ENCODE assay signal across 17 cellular contexts in genomic region chr14:68609012-68609411, GRCh38.
"Had no signal": no experiment of that assay in that cellular context is flagged by ENCODE, and none has a peak within 500 bp of the region (broad histone marks: within the 10 kb centered on the region; RNA-seq: fewer than 3 reads in every experiment).

No MANE protein-coding gene starts in this region.

- H3K36me3 ChIP-seq: cardiac muscle cell, upper lobe of left lung had no signal

- H3K4me3 Mint-ChIP-seq: activated CD4-positive, alpha-beta T cell treated with anti-CD3 and anti-CD28 coated beads for 36 hours; activated naive CD8-positive, alpha-beta T cell treated with anti-CD3 and anti-CD28 coated beads, Interleukin-2, amount 10 ng/mL, durations not matched to agents 7 days and 5 days; activated T-helper 1 cell treated with anti-CD3 and anti-CD28 coated beads, Interleukin-12 subunit alpha, Interleukin-12 subunit beta, Interleukin-2, Interleukin-4 antibody, amounts not matched to agents 30 ng/mL and 10 ng/mL and 1 ng/mL, durations not matched to agents 14 hours and 24 hours and 36 hours; nephron progenitor cell; T-helper 2 cell treated with Interferon-gamma antibody and Interleukin-4, amounts not matched to agents 5 μg/mL and 100 μg/mL, for 36 hours; WTC11 had no signal

- H3K4me1 ChIP-seq: foreskin keratinocyte had no signal

- H3K27ac Mint-ChIP-seq: activated CD4-positive, alpha-beta T cell treated with anti-CD3 and anti-CD28 coated beads for 36 hours; activated naive CD8-positive, alpha-beta T cell treated with anti-CD3 and anti-CD28 coated beads, Interleukin-2, amount 10 ng/mL, durations not matched to agents 7 days and 5 days; activated T-helper 1 cell treated with anti-CD3 and anti-CD28 coated beads, Interleukin-12 subunit alpha, Interleukin-12 subunit beta, Interleukin-2, Interleukin-4 antibody, amounts not matched to agents 30 ng/mL and 10 ng/mL and 1 ng/mL, durations not matched to agents 14 hours and 24 hours and 36 hours; nephron progenitor cell; T-helper 2 cell treated with Interferon-gamma antibody and Interleukin-4, amounts not matched to agents 5 μg/mL and 100 μg/mL, for 36 hours; WTC11 had no signal

- ATAC-seq: activated CD4-positive, alpha-beta T cell treated with anti-CD3 and anti-CD28 coated beads for 36 hours; foreskin keratinocyte; left colon; stimulated activated naive CD8-positive, alpha-beta T cell treated with anti-CD3 and anti-CD28 coated beads, Interleukin-15, Interleukin-2, amounts not matched to agents 100 U/mL and 50 U/mL, for 24 hours had no signal

- H3K27ac ChIP-seq: cardiac muscle cell, epithelial cell of prostate, foreskin keratinocyte had no signal

- DNase-seq: activated CD4-positive, alpha-beta T cell treated with anti-CD3 and anti-CD28 coated beads for 36 hours; activated CD4-positive, alpha-beta T cell treated with anti-CD3 and anti-CD28 coated beads, Interleukin-2, amount 50 U/mL, for 48 hours; activated naive CD8-positive, alpha-beta T cell treated with anti-CD3 and anti-CD28 coated beads, Interleukin-2, amount 10 ng/mL, durations not matched to agents 7 days and 5 days; activated T-cell treated with anti-CD3 and anti-CD28 coated beads for 4 hours; foreskin keratinocyte; glutamatergic neuron; islet precursor cell; left colon; nephron progenitor cell; stimulated activated CD4-positive, alpha-beta T cell treated with anti-CD3 and anti-CD28 coated beads, Interleukin-2, amount 100 ng/mL, for 24 hours; stimulated activated naive CD8-positive, alpha-beta T cell treated with anti-CD3 and anti-CD28 coated beads, Interleukin-15, Interleukin-2, amounts not matched to agents 100 U/mL and 50 U/mL, for 24 hours had no signal

- H3K36me3 Mint-ChIP-seq: WTC11 had no signal

- H3K27me3 ChIP-seq: cardiac muscle cell, foreskin keratinocyte, upper lobe of left lung had no signal

- H3K4me3 ChIP-seq: cardiac muscle cell, upper lobe of left lung had no signal

- H3K27me3 Mint-ChIP-seq: activated CD4-positive, alpha-beta T cell treated with anti-CD3 and anti-CD28 coated beads for 36 hours; activated naive CD8-positive, alpha-beta T cell treated with anti-CD3 and anti-CD28 coated beads, Interleukin-2, amount 10 ng/mL, durations not matched to agents 7 days and 5 days had no signal

- H3K4me1 Mint-ChIP-seq: nephron progenitor cell had no signal
